ENCODE assay signal across 11 cellular contexts in the genomic region with DNA sequence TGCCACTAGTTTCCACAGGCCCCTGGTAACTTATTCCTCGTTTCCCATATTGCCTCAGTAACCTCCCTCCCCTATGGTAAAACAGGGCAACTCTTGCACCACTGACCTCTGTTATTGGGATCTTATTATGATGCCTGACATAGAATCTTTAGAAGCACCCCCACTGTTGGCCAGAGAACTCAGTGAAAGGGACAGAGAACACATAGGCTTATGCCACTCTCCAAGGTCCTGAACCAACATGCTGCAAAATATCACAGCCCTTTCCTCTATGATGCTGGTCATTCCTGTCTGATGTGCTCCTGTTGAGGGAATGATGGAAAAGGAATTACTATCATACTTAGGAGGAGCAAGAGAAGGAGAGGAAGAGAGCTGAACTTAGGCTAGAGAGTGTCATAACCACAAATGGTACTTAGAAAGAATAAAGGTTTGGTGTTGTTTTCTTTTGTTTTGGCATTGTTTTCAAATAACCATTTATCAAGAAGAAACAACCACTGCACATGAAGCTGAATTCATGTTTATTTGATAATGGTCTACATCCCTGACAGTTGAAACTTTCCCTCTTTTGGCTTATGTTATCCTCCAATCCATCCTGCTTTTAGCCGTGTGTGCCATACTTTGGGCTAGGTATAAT.
DNase-seq lines count a peak whose midpoint lies in the region; ATAC-seq and TF ChIP-seq lines count a peak whose summit lies in the region.
"Had no signal": no experiment of that assay in that cellular context is flagged by ENCODE, and none has a peak within 500 bp of the region (broad histone marks: within the 10 kb centered on the region; RNA-seq: fewer than 3 reads in every experiment).

No MANE protein-coding gene starts in this region.

- no peaks in the 10 kb centered on the region for H3K4me1 Mint-ChIP-seq in endodermal cell
- H3K4me1 Mint-ChIP-seq in neural progenitor cell = peaks cover 13% of the 10 kb centered on the region

- H3K4me1 ChIP-seq in endodermal cell (ENCODE audit: control insufficient read depth, insufficient read depth, low read length) = no peaks in the 10 kb centered on the region
- no peaks in the 10 kb centered on the region for H3K4me1 ChIP-seq in neural progenitor cell

- ATAC-seq in GM18907 (IDR thresholded peaks at IDR 0.05; ENCODE audit: unreplicated experiment) = no peak
- ATAC-seq in HG03469 (IDR thresholded peaks at IDR 0.05; ENCODE audit: unreplicated experiment) = no peak

- H4K20me1 ChIP-seq in neural progenitor cell (ENCODE audit: low read depth) = peaks cover 33% of the 10 kb centered on the region

- no peak overlapping the region for H3K27ac Mint-ChIP-seq in endodermal cell
- H3K27ac Mint-ChIP-seq in neural progenitor cell = no peak overlapping the region
- H3K27ac Mint-ChIP-seq: activated T-helper 2 cell treated with anti-CD3 and anti-CD28 coated beads, Interferon-gamma antibody, Interleukin-2, Interleukin-4, amounts not matched to agents 10 μg/mL and 5 μg/mL and 100 μg/mL, durations not matched to agents 14 hours and 24 hours and 36 hours had no signal

- DNase-seq in DMS 273 (lab: John Stamatoyannopoulos, UW; ENCODE audit: unreplicated experiment) (peak; percentile 42), DMS 273 treated with DMSO at 0.1 percent for 48 hours (lab: John Stamatoyannopoulos, UW) (no peak), NCI-H460 (ENCODE audit: extremely low read depth, low read depth) (peak; percentile 29), endodermal cell (peak; percentile 75), neural progenitor cell (ENCODE audit: low spot score) (peak; percentile 82), NCI-H748 treated with DMSO at 0.1 percent for 48 hours (lab: John Stamatoyannopoulos, UW) (no peak)
- DNase-seq: NCI-H1048 had no signal

- H3K4me3 Mint-ChIP-seq in endodermal cell (no peak overlapping the region), neural progenitor cell (no peak overlapping the region)

- H3K79me2 ChIP-seq in neural progenitor cell (ENCODE audit: low read depth) = no peaks in the 10 kb centered on the region

- peaks cover 51% of the 10 kb centered on the region for H3K27me3 ChIP-seq in endodermal cell (ENCODE audit: control insufficient read depth, insufficient read depth, low read length, poor library complexity, severe bottlenecking)
- H3K27me3 ChIP-seq in neural progenitor cell = no peaks in the 10 kb centered on the region

- no peaks in the 10 kb centered on the region for H3K9me3 ChIP-seq in endodermal cell (ENCODE audit: control insufficient read depth, low read length)
- H3K9me3 ChIP-seq in neural progenitor cell (ENCODE audit: low read depth) = no peaks in the 10 kb centered on the region

- H2AFZ ChIP-seq in neural progenitor cell (replicated peaks) = no peak overlapping the region

- H3K9me3 Mint-ChIP-seq in endodermal cell (no peaks in the 10 kb centered on the region), neural progenitor cell (no peaks in the 10 kb centered on the region)

- H3K36me3 Mint-ChIP-seq in endodermal cell (ENCODE audit: low read depth) (no peaks in the 10 kb centered on the region), neural progenitor cell (no peaks in the 10 kb centered on the region)

- H3K36me3 ChIP-seq in endodermal cell (ENCODE audit: control insufficient read depth, insufficient read depth, low read length) = no peaks in the 10 kb centered on the region
- H3K36me3 ChIP-seq in neural progenitor cell = no peaks in the 10 kb centered on the region

- H3K27ac ChIP-seq in endodermal cell (ENCODE audit: low read depth, low read length) (no peak overlapping the region), neural progenitor cell (no peak overlapping the region)
- H3K27ac ChIP-seq: 22Rv1 had no signal

- WGBS in endodermal cell (ENCODE audit: insufficient coverage in 1 of 2, insufficient read length in 1 of 2), 2 experiments = 93 to 94% methylated on average over 2 of the region's 2 CpGs

- TF ChIP-seq CTCF in endodermal cell (conservative IDR thresholded peaks at IDR 0.05) (no peak), neural progenitor cell (IDR thresholded peaks at IDR 0.05) (no peak)

- no peak overlapping the region for H3K4me2 ChIP-seq in neural progenitor cell

- no peaks in the 10 kb centered on the region for H3F3A ChIP-seq in neural progenitor cell (ENCODE audit: low read depth)

- H3K9ac ChIP-seq in endodermal cell (ENCODE audit: extremely low read depth, low read length, poor library complexity, severe bottlenecking) (no peak overlapping the region), neural progenitor cell (no peak overlapping the region)

- peaks cover 9% of the 10 kb centered on the region for H3K27me3 Mint-ChIP-seq in endodermal cell (ENCODE audit: insufficient read depth)
- H3K27me3 Mint-ChIP-seq in neural progenitor cell (ENCODE audit: insufficient read depth, low read depth) = peaks cover 4% of the 10 kb centered on the region

- no peak overlapping the region for H3K4me3 ChIP-seq in endodermal cell (ENCODE audit: low read length)
- no peak overlapping the region for H3K4me3 ChIP-seq in neural progenitor cell

Comparison
In these comparisons a context has a peak if more than half of its experiments do, and no peak if none do; other contexts are left out.
1. DNase-seq: peak in DMS 273 (single experiment), NCI-H460 (single experiment), endodermal cell (single experiment) and neural progenitor cell (single experiment); none in DMS 273 treated with DMSO at 0.1 percent for 48 hours (single experiment) and NCI-H748 treated with DMSO at 0.1 percent for 48 hours (single experiment).